Comparison of ENCODE assay signal across 8 cellular contexts in the genomic region with DNA sequence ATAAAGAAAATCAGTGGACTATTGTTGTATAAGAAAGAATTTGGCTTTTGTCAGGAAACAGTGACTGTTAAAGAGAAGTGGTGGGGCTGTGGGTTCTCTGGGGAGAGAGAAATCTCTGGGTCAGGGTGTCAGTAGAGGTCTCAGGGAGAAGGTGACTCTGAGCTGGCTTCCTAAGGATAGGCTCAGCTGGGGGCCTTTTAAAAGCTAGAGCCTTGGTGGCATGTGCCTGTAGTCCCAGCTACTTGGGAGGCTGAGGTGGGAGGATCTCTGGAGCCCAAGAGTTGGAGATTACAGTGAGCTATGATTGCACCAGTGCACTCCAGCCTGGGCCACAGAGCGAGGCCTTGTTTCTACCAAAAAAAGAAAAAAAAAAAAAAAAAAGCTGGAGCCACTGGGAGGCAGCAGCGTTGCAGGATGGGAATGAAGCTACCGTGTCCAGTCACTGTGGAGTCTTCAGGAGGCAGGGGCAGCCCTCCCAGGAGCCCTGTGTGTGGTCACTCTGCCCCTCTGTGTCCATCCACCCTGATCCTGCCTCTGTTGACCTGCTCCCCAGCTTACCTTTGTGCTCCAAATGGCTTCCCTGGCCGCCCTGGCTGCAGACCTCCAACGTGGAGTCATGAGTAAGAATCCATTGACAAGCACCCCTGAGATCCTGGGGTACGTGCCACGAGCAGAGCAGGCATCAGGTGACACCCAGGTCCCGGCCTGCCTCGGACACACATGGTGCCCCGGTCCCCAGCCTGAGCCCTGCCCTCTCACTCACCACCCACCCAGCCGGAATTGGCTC. TPM values are rescaled to one million over a fixed set of nuclear protein-coding genes. Genes with fewer than 3 reads are reported as not detected.
DNase-seq lines count a peak whose midpoint lies in the region; ATAC-seq and TF ChIP-seq lines count a peak whose summit lies in the region.

No MANE protein-coding gene starts in this region.

- peak; percentile 44 for DNase-seq in EH (ENCODE audit: low read depth)
- no peak for DNase-seq in OCI-LY7 (ENCODE audit: low spot score)
- DNase-seq in epithelial cell of prostate (ENCODE audit: low read depth, low spot score), result no peak
- DNase-seq in kidney tubule cell (ENCODE audit: low spot score), result no peak
- no peak for DNase-seq in Karpas-422
- DNase-seq in stimulated activated CD4-positive, alpha-beta T cell treated with anti-CD3 and anti-CD28 coated beads, Interleukin-4, amount 100 ng/mL, for 1 hour, result no peak

- intact Hi-C loops in OCI-LY7 (cut with micrococcal nuclease; ENCODE audit: unreplicated experiment), result no loop called here

- H3K27me3 ChIP-seq in parathyroid adenoma (ENCODE audit: control insufficient read depth, insufficient read depth, low read length) (no peaks in the 10 kb centered on the region), Karpas-422 (ENCODE audit: low read length) (no peaks in the 10 kb centered on the region)

- H3K9me2 ChIP-seq in OCI-LY7 (ENCODE audit: insufficient read depth, low read length), result no peaks in the 10 kb centered on the region
- H3K9me2 ChIP-seq in Karpas-422 (replicated peaks; ENCODE audit: insufficient read depth, low read length), result no peaks in the 10 kb centered on the region

- H3K9me3 ChIP-seq in OCI-LY7 (ENCODE audit: low read length), result no peaks in the 10 kb centered on the region
- no peaks in the 10 kb centered on the region for H3K9me3 ChIP-seq in parathyroid adenoma (ENCODE audit: control insufficient read depth, low read length)
- H3K9me3 ChIP-seq in Karpas-422 (ENCODE audit: low read length), result no peaks in the 10 kb centered on the region

- H2AFZ ChIP-seq in OCI-LY7 (ENCODE audit: low read length) (no peak overlapping the region), parathyroid adenoma (no peak overlapping the region), Karpas-422 (ENCODE audit: low read length) (no peak overlapping the region)

- TF ChIP-seq CTCF in OCI-LY7 (conservative IDR thresholded peaks at IDR 0.05; ENCODE audit: low read length) (peak; percentile 23; the same call in 1 of the 2 replicates), parathyroid adenoma (IDR thresholded peaks at IDR 0.05) (peak; percentile 11)

- BruUV-seq in OCI-LY7 (replicated peaks; lab: Mats Ljungman, UMichigan), result no TSS peak

- CTCF ChIA-PET in OCI-LY7 (lab: Charles Lee; ENCODE audit: unreplicated experiment), result interaction anchor here (1.3 kb wide), 1 partner anchor 25 kb away, joined by 7 read pairs; no protein-coding TSS in a partner anchor

- H3K4me2 ChIP-seq in OCI-LY7 (ENCODE audit: low read length), result no peak overlapping the region
- H3K4me2 ChIP-seq in parathyroid adenoma (ENCODE audit: low read length), result no peak overlapping the region
- no peak overlapping the region for H3K4me2 ChIP-seq in Karpas-422 (ENCODE audit: low read depth, low read length, poor library complexity, severe bottlenecking)

- H3K4me3 ChIP-seq in OCI-LY7 (ENCODE audit: low read depth, low read length, poor library complexity, severe bottlenecking), result no peak overlapping the region
- H3K4me3 ChIP-seq in parathyroid adenoma (ENCODE audit: low read depth, low read length), result no peak overlapping the region
- no peak overlapping the region for H3K4me3 ChIP-seq in Karpas-422 (ENCODE audit: low read length)

- H3K27ac ChIP-seq in OCI-LY7 (ENCODE audit: low read depth, low read length, poor library complexity, severe bottlenecking) (no peak overlapping the region), epithelial cell of prostate (peak overlapping the region; percentile 11), parathyroid adenoma (no peak overlapping the region), Karpas-422 (ENCODE audit: low read length) (no peak overlapping the region)

- POLR2A ChIA-PET in OCI-LY7 (lab: Charles Lee), result interaction anchor here (0.9 kb wide), 1 partner anchor 24 kb away, joined by 6 read pairs; no protein-coding TSS in a partner anchor

- H3K36me3 ChIP-seq in OCI-LY7 (ENCODE audit: insufficient read depth, low read length) (peaks cover 4% of the 10 kb centered on the region), parathyroid adenoma (ENCODE audit: control insufficient read depth, insufficient read depth, low read length) (no peaks in the 10 kb centered on the region), Karpas-422 (ENCODE audit: insufficient read depth, low read length) (no peaks in the 10 kb centered on the region)

- H3K4me1 ChIP-seq in OCI-LY7 (ENCODE audit: insufficient read depth, low read length, poor library complexity, severe bottlenecking) (peaks cover 12% of the 10 kb centered on the region), parathyroid adenoma (peaks cover 8% of the 10 kb centered on the region), Karpas-422 (ENCODE audit: low read length) (peaks cover 11% of the 10 kb centered on the region)

- no peak for ATAC-seq in GM18868 (IDR thresholded peaks at IDR 0.05; ENCODE audit: unreplicated experiment)

- H3K9ac ChIP-seq in parathyroid adenoma (no peak overlapping the region), Karpas-422 (ENCODE audit: low read length) (no peak overlapping the region)

- no peaks in the 10 kb centered on the region for H3K79me2 ChIP-seq in OCI-LY7 (ENCODE audit: insufficient read depth, low read depth, low read length)
- no peaks in the 10 kb centered on the region for H3K79me2 ChIP-seq in parathyroid adenoma
- no peaks in the 10 kb centered on the region for H3K79me2 ChIP-seq in Karpas-422 (ENCODE audit: low read length)

- no peaks in the 10 kb centered on the region for H4K20me1 ChIP-seq in OCI-LY7 (ENCODE audit: insufficient read depth, low read length)
- H4K20me1 ChIP-seq in Karpas-422 (ENCODE audit: insufficient read depth, low read depth, low read length), result no peaks in the 10 kb centered on the region

RNA-seq across cellular contexts. Expression of gene MIF, which starts 5.4 kb away (rescaled TPM):
- 861 and 1,440 TPM in 2 replicates for total RNA-seq in OCI-LY7 (2014; rRNA removed; shearing (Covaris generic))
- total RNA-seq in OCI-LY7 (2022), result 1,078 and 1,202 TPM in 2 replicates
- 1,081 and 1,189 TPM in 2 replicates for total RNA-seq in Karpas-422 (2014; rRNA removed; shearing (Covaris generic); ENCODE audit: low replicate concordance)

RNA-seq across cellular contexts. Expression of gene SLC2A11, which starts 31.1 kb away (rescaled TPM):
- total RNA-seq in OCI-LY7 (2014; rRNA removed; shearing (Covaris generic)), result 16.0 and 16.4 TPM in 2 replicates
- 41.6 and 50.2 TPM in 2 replicates for total RNA-seq in OCI-LY7 (2022)
- total RNA-seq in Karpas-422 (2014; rRNA removed; shearing (Covaris generic); ENCODE audit: low replicate concordance), result 30.3 and 45.6 TPM in 2 replicates

RNA-seq across cellular contexts. Expression of gene DERL3, which starts 50.0 kb away (rescaled TPM):
- total RNA-seq in OCI-LY7 (2014; rRNA removed; shearing (Covaris generic)), result 34.6 and 44.6 TPM in 2 replicates
- 52.1 and 64.1 TPM in 2 replicates for total RNA-seq in OCI-LY7 (2022)
- total RNA-seq in Karpas-422 (2014; rRNA removed; shearing (Covaris generic); ENCODE audit: low replicate concordance), result 16.3 and 21.7 TPM in 2 replicates
